In genomic region chr14:73713804-73714655, GRCh38 we compare ENCODE assay signal across 8 cellular contexts. TPM values are rescaled to one million over a fixed set of nuclear protein-coding genes. Genes with fewer than 3 reads are reported as not detected.
DNase-seq lines count a peak whose midpoint lies in the region; ATAC-seq and TF ChIP-seq lines count a peak whose summit lies in the region.

Gene PNMA1, minus strand, starts transcription at chr14:73714384. Its CDS starts 745 bp downstream, at chr14:73713639.

- peaks cover 3% of the 10 kb centered on the region; the same call in 1 of the 2 replicates for H3K27me3 ChIP-seq in H7 (ENCODE audit: control insufficient read depth, insufficient read depth, low read length)
- no peaks in the 10 kb centered on the region for H3K27me3 ChIP-seq in MG63
- no peaks in the 10 kb centered on the region for H3K27me3 ChIP-seq in neural cell (ENCODE audit: insufficient read depth, low read depth, low read length)

- no peak for TF ChIP-seq RAD21 in neural cell (conservative IDR thresholded peaks at IDR 0.05)

- H4K20me1 ChIP-seq in neural cell (ENCODE audit: insufficient read depth): peaks cover 10% of the 10 kb centered on the region

- no peaks in the 10 kb centered on the region for H3F3A ChIP-seq in neural cell (ENCODE audit: insufficient read depth, low read length, poor library complexity, severe bottlenecking)

- peak within 1 kb of the TSS; percentile 96 to 100 for H3K4me3 Mint-ChIP-seq in stimulated activated naive CD8-positive, alpha-beta T cell treated with anti-CD3 and anti-CD28 coated beads, Interleukin-15, amount 100 ng/mL, for 72 hours

- no peaks in the 10 kb centered on the region for H3K9me3 ChIP-seq in MG63
- no peaks in the 10 kb centered on the region for H3K9me3 ChIP-seq in neural cell (ENCODE audit: low read length)

- peak within 1 kb of the TSS; percentile 42 for H2AFZ ChIP-seq in neural cell (ENCODE audit: low read depth, low read length)

- peaks cover 24% of the 10 kb centered on the region for H3K4me1 Mint-ChIP-seq in stimulated activated naive CD8-positive, alpha-beta T cell treated with anti-CD3 and anti-CD28 coated beads, Interleukin-15, amount 100 ng/mL, for 72 hours

- peaks cover 74% of the 10 kb centered on the region for H3K79me2 ChIP-seq in neural cell (replicated peaks; ENCODE audit: insufficient read depth, low read length)

- TF ChIP-seq EP300 in neural cell (conservative IDR thresholded peaks at IDR 0.05; ENCODE audit: poor library complexity, severe bottlenecking): peak; percentile 22

- H3K9ac ChIP-seq in neural cell (ENCODE audit: low read length): peak within 1 kb of the TSS; percentile 99

- H3K4me2 ChIP-seq in neural cell (ENCODE audit: low read length): peak within 1 kb of the TSS; percentile 94

- no peaks in the 10 kb centered on the region for H3K9me3 Mint-ChIP-seq in stimulated activated naive CD8-positive, alpha-beta T cell treated with anti-CD3 and anti-CD28 coated beads, Interleukin-15, amount 100 ng/mL, for 72 hours

- DNase-seq in EH (ENCODE audit: low read depth) (peak; percentile 87), H7 (peak; percentile 98), MG63 (peak; percentile 86), SHP77 treated with DMSO at 0.1 percent for 48 hours (lab: John Stamatoyannopoulos, UW) (peak; percentile 75), activated gamma-delta T cell (lab: John Stamatoyannopoulos, UW) (peak; percentile 77), fibroblast of the conjunctiva (ENCODE audit: low read depth) (peak; percentile 67)
- DNase-seq in stimulated activated naive CD8-positive, alpha-beta T cell treated with anti-CD3 and anti-CD28 coated beads, Interleukin-15, amount 100 ng/mL, for 72 hours: peak; percentile 84 to 87

- H3K27ac ChIP-seq in neural cell (ENCODE audit: low read length): peak within 1 kb of the TSS; percentile 98

- peak within 1 kb of the TSS; percentile 96 to 98 for H3K27ac Mint-ChIP-seq in stimulated activated naive CD8-positive, alpha-beta T cell treated with anti-CD3 and anti-CD28 coated beads, Interleukin-15, amount 100 ng/mL, for 72 hours

- peak within 1 kb of the TSS; percentile 91 for H3K4me3 ChIP-seq in H7 (ENCODE audit: insufficient read depth, low read depth, low read length)
- H3K4me3 ChIP-seq in MG63: peak within 1 kb of the TSS; percentile 69
- peak within 1 kb of the TSS; percentile 78 for H3K4me3 ChIP-seq in neural cell (ENCODE audit: low read length)

- no peaks in the 10 kb centered on the region for H3K27me3 Mint-ChIP-seq in stimulated activated naive CD8-positive, alpha-beta T cell treated with anti-CD3 and anti-CD28 coated beads, Interleukin-15, amount 100 ng/mL, for 72 hours

- TF ChIP-seq CTCF in neural cell (IDR thresholded peaks at IDR 0.05; ENCODE audit: poor library complexity, severe bottlenecking): no peak

- peak; percentile 83 for ATAC-seq in stimulated activated naive CD8-positive, alpha-beta T cell treated with anti-CD3 and anti-CD28 coated beads, Interleukin-15, amount 100 ng/mL, for 72 hours

- H3K36me3 ChIP-seq in H7 (replicated peaks; ENCODE audit: control insufficient read depth, insufficient read depth, low read length) (no peaks in the 10 kb centered on the region; the same call in 1 of the 2 replicates), MG63 (no peaks in the 10 kb centered on the region), neural cell (ENCODE audit: insufficient read depth, low read length) (no peaks in the 10 kb centered on the region)

- no peaks in the 10 kb centered on the region for H3K9me2 ChIP-seq in neural cell (ENCODE audit: insufficient read depth, low read length)

TF ChIP-seq in neural cell, 6 proteins besides CTCF, POLR2A, EP300 and RAD21:
- TF ChIP-seq MXI1 (conservative IDR thresholded peaks at IDR 0.05; ENCODE audit: poor library complexity, severe bottlenecking) (peak; percentile 83), REST (IDR thresholded peaks at IDR 0.05; ENCODE audit: borderline replicate concordance) (no peak), TAF1 (IDR thresholded peaks at IDR 0.05; ENCODE audit: low read depth) (peak; percentile 37), SMC3 (conservative IDR thresholded peaks at IDR 0.05; ENCODE audit: poor library complexity) (peak; percentile 18), POLR2AphosphoS5 (IDR thresholded peaks at IDR 0.05) (peak; percentile 97), EZH2 (IDR thresholded peaks at IDR 0.05; ENCODE audit: borderline replicate concordance, insufficient read depth, low read length, poor library complexity, severe bottlenecking) (no peak)
TF ChIP-seq in neural cell: peak in this region for 4.

RNA-seq across cellular contexts. Expression of gene PNMA1, which starts in this region (rescaled TPM):
- 18.0 and 18.1 TPM in 2 replicates for total RNA-seq in H7 (2014; rRNA removed; shearing (Covaris generic))
- 22.1 and 38.5 TPM in 2 replicates for total RNA-seq in MG63 (2014; rRNA removed; shearing (Covaris generic); ENCODE audit: low replicate concordance)
- polyA plus RNA-seq in neural cell: 191 and 205 TPM in 2 replicates
- 189 and 190 TPM in 2 replicates for polyA minus RNA-seq in neural cell

Comparison
In these comparisons a context has a peak if more than half of its experiments do, and no peak if none do; other contexts are left out.
1. Peak in every context shown above with its lines: DNase-seq, ATAC-seq, H3K4me3 ChIP-seq and H3K27ac ChIP-seq.